ENCODE assay signal across 8 cellular contexts in genomic region chr5:77030097-77031071, GRCh38. TPM values are rescaled to one million over a fixed set of nuclear protein-coding genes. Genes with fewer than 3 reads are reported as not detected.
DNase-seq lines count a peak whose midpoint lies in the region; ATAC-seq, FAIRE-seq and TF ChIP-seq lines count a peak whose summit lies in the region.

AGGF1 (plus strand) TSS chr5:77030404; CDS start chr5:77030767, 363 bp downstream.

- H3K4me1 ChIP-seq in kidney (ENCODE audit: control insufficient read depth in 1 of 2, insufficient read depth in 1 of 2, low read depth in 1 of 2, low read length in 2 of 2): peaks cover 7 to 12% of the 10 kb centered on the region in 2 donors

- CTCF ChIA-PET in activated CD4-positive, alpha-beta T cell treated with anti-CD3 and anti-CD28 coated beads for 36 hours (lab: Charles Lee): interaction anchor here (0.8 to 2.7 kb wide), 5 partner anchors 16 to 163 kb away, joined by 3 to 16 read pairs (median 5); partner anchors contain the start of gene ZBED3

- H3K27ac ChIP-seq in kidney (ENCODE audit: low read depth in 2 of 2, low read length in 2 of 2): peak within 1 kb of the TSS; percentile 81 to 95

- peak; percentile 96 for DNase-seq in AG20443 (ENCODE audit: low spot score)
- peak; percentile 79 for DNase-seq in NCI-H510A (lab: John Stamatoyannopoulos, UW)
- DNase-seq in activated CD4-positive, alpha-beta T cell treated with anti-CD3 and anti-CD28 coated beads for 36 hours: peak; percentile 96
- peak; percentile 95 for DNase-seq in choroid plexus epithelial cell (ENCODE audit: low read depth)
- DNase-seq in kidney: peak; percentile 97
- peak; percentile 96 for DNase-seq in stimulated activated CD4-positive, alpha-beta T cell treated with anti-CD3 and anti-CD28 coated beads, Interleukin-15, amount 100 ng/mL, for 24 hours

- peak within 1 kb of the TSS; percentile 61 to 95 for H3K9ac ChIP-seq in kidney (ENCODE audit: low read length in 2 of 2)

- peaks cover 30% of the 10 kb centered on the region for H3K4me1 Mint-ChIP-seq in activated CD4-positive, alpha-beta T cell treated with anti-CD3 and anti-CD28 coated beads for 36 hours

- peak within 1 kb of the TSS; percentile 94 for H3K27ac Mint-ChIP-seq in activated CD4-positive, alpha-beta T cell treated with anti-CD3 and anti-CD28 coated beads for 36 hours

- no peaks in the 10 kb centered on the region for H3K9me3 ChIP-seq in kidney (ENCODE audit: control insufficient read depth in 1 of 2, low read length in 2 of 2)

- no peaks in the 10 kb centered on the region for H3K27me3 Mint-ChIP-seq in activated CD4-positive, alpha-beta T cell treated with anti-CD3 and anti-CD28 coated beads for 36 hours

- no peak for TF ChIP-seq CTCF in choroid plexus epithelial cell (conservative IDR thresholded peaks at IDR 0.05; ENCODE audit: low read depth, low read length)
- TF ChIP-seq CTCF in kidney (IDR thresholded peaks at IDR 0.05; ENCODE audit: borderline replicate concordance, extremely low read depth, insufficient read depth): peak; percentile 8

- H3K9me3 Mint-ChIP-seq in activated CD4-positive, alpha-beta T cell treated with anti-CD3 and anti-CD28 coated beads for 36 hours (ENCODE audit: low read depth): peaks cover 13% of the 10 kb centered on the region

- no peak for FAIRE-seq in kidney (lab: Jason Lieb, UNC)

- peak; percentile 91 for TF ChIP-seq POLR2A in GM19099 (IDR thresholded peaks at IDR 0.05; ENCODE audit: extremely low read depth, insufficient read length, low read depth)

- intact Hi-C loops in activated CD4-positive, alpha-beta T cell treated with anti-CD3 and anti-CD28 coated beads for 36 hours (cut with DNase I, micrococcal nuclease): loop anchor here (1.0 to 5.0 kb wide), 9 partner anchors 47 to 1954 kb away; partner anchors contain the start of genes ZBED3 (in 2 of the 2), IQGAP2 (in 1 of the 2), POC5 (in 1 of the 2) and TBCA (in 1 of the 2)
- intact Hi-C loops in kidney (cut with DNase I): no loop called here

- no peaks in the 10 kb centered on the region for H3K36me3 ChIP-seq in kidney (ENCODE audit: control insufficient read depth in 1 of 2, insufficient read depth in 2 of 2, low read length in 2 of 2)

- H3K36me3 Mint-ChIP-seq in activated CD4-positive, alpha-beta T cell treated with anti-CD3 and anti-CD28 coated beads for 36 hours (ENCODE audit: low read depth): peaks cover 33% of the 10 kb centered on the region

- POLR2A ChIA-PET in activated CD4-positive, alpha-beta T cell treated with anti-CD3 and anti-CD28 coated beads for 36 hours (lab: Charles Lee): interaction anchor here (0.7 to 0.9 kb wide), 2 partner anchors 37 to 483 kb away, joined by 3 to 4 read pairs; no protein-coding TSS in a partner anchor

- ATAC-seq in HG03432 (IDR thresholded peaks at IDR 0.05; ENCODE audit: unreplicated experiment): peak; percentile 98
- peak; percentile 98 for ATAC-seq in activated CD4-positive, alpha-beta T cell treated with anti-CD3 and anti-CD28 coated beads for 36 hours

- H3K4me3 ChIP-seq in choroid plexus epithelial cell (ENCODE audit: low read depth, low read length) (peak within 1 kb of the TSS; percentile 95), kidney (ENCODE audit: low read length in 2 of 2) (peak within 1 kb of the TSS; percentile 88 to 92)

- peak within 1 kb of the TSS; percentile 87 for H3K4me3 Mint-ChIP-seq in activated CD4-positive, alpha-beta T cell treated with anti-CD3 and anti-CD28 coated beads for 36 hours

RNA-seq across cellular contexts. Expression of gene AGGF1, which starts in this region (rescaled TPM):
- total RNA-seq in activated CD4-positive, alpha-beta T cell treated with anti-CD3 and anti-CD28 coated beads for 36 hours: 10 to 100 TPM; 25.5 to 33.2 TPM
- 23.0 TPM for total RNA-seq in kidney
- 10.5 TPM for polyA plus RNA-seq in kidney (ENCODE audit: insufficient read depth, low read depth, low replicate concordance)

Comparison
In these comparisons a context has a peak if more than half of its experiments do, and no peak if none do; other contexts are left out.
1. Peak in every context shown above with its lines: DNase-seq, ATAC-seq, H3K4me3 ChIP-seq and H3K27ac ChIP-seq.